Comparison of ENCODE assay signal across 1 cellular context in genomic region chr12:42145552-42146215, GRCh38.
TF ChIP-seq lines count a peak whose summit lies in the region.

No MANE protein-coding gene starts in this region.

TF ChIP-seq in SK-N-SH treated with all-trans-retinoic acid at 6 μM for 48 hours, 23 proteins besides CTCF, POLR2A, EP300 and RAD21 (continued from another document):
- no peak for TF ChIP-seq TSHZ2 (CRISPR knock-in tag; IDR thresholded peaks at IDR 0.05)
- TF ChIP-seq ZC3H10 (CRISPR knock-in tag; IDR thresholded peaks at IDR 0.05) = no peak
- TF ChIP-seq ZNF8 (CRISPR knock-in tag; IDR thresholded peaks at IDR 0.05) = no peak
- no peak for TF ChIP-seq TOX (CRISPR knock-in tag; IDR thresholded peaks at IDR 0.05; ENCODE audit: borderline replicate concordance)
- no peak for TF ChIP-seq SNAI2 (CRISPR knock-in tag; IDR thresholded peaks at IDR 0.05)
